Comparison of ENCODE assay signal across 26 cellular contexts in genomic region chr17:2680961-2681360, GRCh38.
"Had no signal": no experiment of that assay in that cellular context is flagged by ENCODE, and none has a peak within 500 bp of the region (broad histone marks: within the 10 kb centered on the region; RNA-seq: fewer than 3 reads in every experiment).

No MANE protein-coding gene starts in this region.

- H3K27ac Mint-ChIP-seq: activated CD4-positive, alpha-beta memory T cell treated with anti-CD3 and anti-CD28 coated beads, Interleukin-2, amount 10 ng/mL, durations not matched to agents 7 days and 5 days; activated naive CD8-positive, alpha-beta T cell treated with anti-CD3 and anti-CD28 coated beads for 36 hours; T-cell had no signal

- H3K4me1 Mint-ChIP-seq: activated CD4-positive, alpha-beta memory T cell treated with anti-CD3 and anti-CD28 coated beads, Interleukin-2, amount 10 ng/mL, durations not matched to agents 7 days and 5 days; activated naive CD4-positive, alpha-beta T cell treated with anti-CD3 and anti-CD28 coated beads, Interleukin-2, amount 10 ng/mL, durations not matched to agents 7 days and 5 days; activated naive CD8-positive, alpha-beta T cell treated with anti-CD3 and anti-CD28 coated beads for 36 hours; T-cell had no signal

- H3K4me3 Mint-ChIP-seq: activated CD4-positive, alpha-beta memory T cell treated with anti-CD3 and anti-CD28 coated beads, Interleukin-2, amount 10 ng/mL, durations not matched to agents 7 days and 5 days; activated naive CD4-positive, alpha-beta T cell treated with anti-CD3 and anti-CD28 coated beads, Interleukin-2, amount 10 ng/mL, durations not matched to agents 7 days and 5 days; activated naive CD8-positive, alpha-beta T cell treated with anti-CD3 and anti-CD28 coated beads for 36 hours; T-cell had no signal

- H3K27me3 Mint-ChIP-seq: activated CD4-positive, alpha-beta memory T cell treated with anti-CD3 and anti-CD28 coated beads, Interleukin-2, amount 10 ng/mL, durations not matched to agents 7 days and 5 days; activated naive CD4-positive, alpha-beta T cell treated with anti-CD3 and anti-CD28 coated beads, Interleukin-2, amount 10 ng/mL, durations not matched to agents 7 days and 5 days; activated naive CD8-positive, alpha-beta T cell treated with anti-CD3 and anti-CD28 coated beads for 36 hours; T-cell had no signal

- H3K27me3 ChIP-seq: brain microvascular endothelial cell, cardiac muscle cell had no signal

- ATAC-seq: activated CD4-positive, CD25-positive, alpha-beta regulatory T cell treated with anti-CD3 and anti-CD28 coated beads, Interleukin-2, amount 50 U/mL, for 24 hours; Panc1; Right ventricle myocardium inferior; T-cell had no signal

- H3K27ac ChIP-seq: brain microvascular endothelial cell, cardiac muscle cell, SK-N-MC, WERI-Rb-1 had no signal

- H3K9me3 Mint-ChIP-seq: activated CD4-positive, alpha-beta memory T cell treated with anti-CD3 and anti-CD28 coated beads, Interleukin-2, amount 10 ng/mL, durations not matched to agents 7 days and 5 days; activated naive CD4-positive, alpha-beta T cell treated with anti-CD3 and anti-CD28 coated beads, Interleukin-2, amount 10 ng/mL, durations not matched to agents 7 days and 5 days; activated naive CD8-positive, alpha-beta T cell treated with anti-CD3 and anti-CD28 coated beads for 36 hours; T-cell had no signal

- H3K4me3 ChIP-seq: cardiac muscle cell, SK-N-MC had no signal

- DNase-seq: activated CD4-positive, alpha-beta memory T cell treated with anti-CD3 and anti-CD28 coated beads, Interleukin-2, amount 10 ng/mL, durations not matched to agents 7 days and 5 days; activated CD4-positive, alpha-beta T cell treated with anti-CD3 and anti-CD28 coated beads, Interleukin-2, amount 50 U/mL, for 1 hour; activated CD8-positive, alpha-beta memory T cell treated with anti-CD3 and anti-CD28 coated beads, Interleukin-2, amount 50 U/mL, for 48 hours; activated gamma-delta T cell treated with Interleukin-2 at 50 U/mL for 16 hours; activated naive CD4-positive, alpha-beta T cell treated with anti-CD3 and anti-CD28 coated beads, Interleukin-2, amount 10 ng/mL, durations not matched to agents 7 days and 5 days; activated naive CD8-positive, alpha-beta T cell treated with anti-CD3 and anti-CD28 coated beads for 36 hours; activated T-cell treated with anti-CD3 and anti-CD28 coated beads, Interleukin-2, amount 50 U/mL, for 1 hour; brain microvascular endothelial cell; Karpas-422; MM.1S; NCI-H1105; NCI-H1436; NCI-H187 treated with DMSO at 0.1 percent for 48 hours; NCI-H2081 treated with DMSO at 0.1 percent for 48 hours; NCI-H446; NCI-H524; NCI-H774; OCI-M1; RPMI8226; WERI-Rb-1 had no signal
